In the genomic region with DNA sequence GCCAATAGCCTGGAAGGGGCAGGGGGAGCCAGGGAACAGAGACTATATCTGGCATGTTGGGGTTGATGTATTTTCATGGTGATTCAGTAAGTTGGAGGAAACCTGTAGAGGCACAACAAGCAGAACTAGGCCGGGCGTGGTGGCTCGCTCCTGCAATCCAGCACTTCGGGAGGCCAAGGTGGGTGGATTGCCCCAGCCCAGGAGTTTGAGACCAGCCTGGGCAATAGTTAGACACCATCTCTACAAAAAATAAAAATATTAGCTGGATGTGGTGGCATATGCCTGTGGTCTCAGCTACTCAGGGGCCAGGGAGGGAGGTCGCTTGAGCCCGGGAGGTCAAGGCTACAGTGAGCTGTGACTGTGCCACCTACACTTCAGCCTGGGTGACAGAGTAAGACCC, we compare ENCODE assay signal across 40 cellular contexts. TPM values are rescaled to one million over a fixed set of nuclear protein-coding genes. Genes with fewer than 3 reads are reported as not detected.
DNase-seq lines count a peak whose midpoint lies in the region; ATAC-seq, FAIRE-seq and TF ChIP-seq lines count a peak whose summit lies in the region.
"Had no signal": no experiment of that assay in that cellular context is flagged by ENCODE, and none has a peak within 500 bp of the region (broad histone marks: within the 10 kb centered on the region; RNA-seq: fewer than 3 reads in every experiment).

No MANE protein-coding gene starts in this region.

- CTCF ChIA-PET in HepG2 (lab: Yijun Ruan, JAX; ENCODE audit: low intra/inter-chr PET ratio, low total read pairs): no interaction called here

- no peak overlapping the region for H3K4me3 ChIP-seq in right atrium auricular region
- no peak overlapping the region for H3K4me3 ChIP-seq in epithelial cell of esophagus (ENCODE audit: low read length)
- no peak overlapping the region for H3K4me3 ChIP-seq in HepG2 (replicated peaks in 1 of 3; ENCODE audit: insufficient read depth in 1 of 3, low read depth in 2 of 3, low read length in 3 of 3)
- H3K4me3 ChIP-seq: A549; BLaER1; BLaER1 treated with 17β-estradiol and CSF1 and Interleukin-3, amounts not matched to agents 10 nM and 100 nM had no signal

- TF ChIP-seq EP300 in HepG2 (IDR thresholded peaks at IDR 0.05; ENCODE audit: low read depth in 2 of 2, low read length in 2 of 2) (no peak), HepG2 (CRISPR knock-in tag; IDR thresholded peaks at IDR 0.05; ENCODE audit: borderline replicate concordance) (no peak)

- WGBS in HepG2 (ENCODE audit: low lambda C conversion rate): 96% methylated on average over 6 of the region's 6 CpGs

- BruUV-seq in HepG2 (replicated peaks; lab: Mats Ljungman, UMichigan): no TSS peak

- peak overlapping the region; percentile 20 for H3K27ac Mint-ChIP-seq in stimulated activated effector memory CD8-positive, alpha-beta T cell treated with anti-CD3 and anti-CD28 coated beads, Interleukin-12 subunit alpha, Interleukin-12 subunit beta, amount 100 ng/mL, for 72 hours
- H3K27ac Mint-ChIP-seq: B cell; CD4-positive, alpha-beta memory T cell; CD4-positive, alpha-beta T cell; CD4-positive, CD25-positive, alpha-beta regulatory T cell; CD8-positive, alpha-beta memory T cell; CD8-positive, alpha-beta T cell had no signal

- peaks cover 47% of the 10 kb centered on the region for H3K36me3 Mint-ChIP-seq in stimulated activated effector memory CD8-positive, alpha-beta T cell treated with anti-CD3 and anti-CD28 coated beads, Interleukin-12 subunit alpha, Interleukin-12 subunit beta, amount 100 ng/mL, for 72 hours

- ATAC-seq in stimulated activated effector memory CD8-positive, alpha-beta T cell treated with anti-CD3 and anti-CD28 coated beads, Interleukin-12 subunit alpha, Interleukin-12 subunit beta, amount 100 ng/mL, for 72 hours: no peak
- no peak for ATAC-seq in HG03095 (IDR thresholded peaks at IDR 0.05; ENCODE audit: unreplicated experiment)
- ATAC-seq in HepG2: no peak
- ATAC-seq: A549; CD8-positive, alpha-beta T cell had no signal

- FAIRE-seq in HepG2 (lab: Jason Lieb, UNC): no peak
- FAIRE-seq: A204.1, A549, D721Med had no signal

- no peak overlapping the region for H3K4me2 ChIP-seq in HepG2 (ENCODE audit: low read depth, low read length)
- H3K4me2 ChIP-seq: A549; BLaER1; BLaER1 treated with 17β-estradiol and CSF1 and Interleukin-3, amounts not matched to agents 10 nM and 100 nM had no signal

- H3K79me2 ChIP-seq in HepG2 (ENCODE audit: insufficient read depth, low read length): no peaks in the 10 kb centered on the region

- H3K9me3 ChIP-seq in right atrium auricular region: no peaks in the 10 kb centered on the region
- H3K9me3 ChIP-seq in HepG2 (ENCODE audit: low read length): no peaks in the 10 kb centered on the region
- H3K9me3 ChIP-seq: A549; BE2C; BLaER1; BLaER1 treated with 17β-estradiol and CSF1 and Interleukin-3, amounts not matched to agents 10 nM and 100 nM; Caco-2 had no signal

- POLR2A ChIA-PET in HepG2 (lab: Yijun Ruan, JAX): no interaction called here

- H3K36me3 ChIP-seq in right atrium auricular region: peaks cover 20% of the 10 kb centered on the region
- no peaks in the 10 kb centered on the region; a peak in 2 of 5 replicates for H3K36me3 ChIP-seq in HepG2 (replicated peaks in 1 of 2; ENCODE audit: control insufficient read depth in 1 of 2, insufficient read depth in 2 of 2, low read length in 2 of 2)
- H3K36me3 ChIP-seq: BE2C had no signal

- H3K9me3 Mint-ChIP-seq in stimulated activated effector memory CD8-positive, alpha-beta T cell treated with anti-CD3 and anti-CD28 coated beads, Interleukin-12 subunit alpha, Interleukin-12 subunit beta, amount 100 ng/mL, for 72 hours: no peaks in the 10 kb centered on the region
- H3K9me3 Mint-ChIP-seq: CD4-positive, alpha-beta memory T cell; CD4-positive, alpha-beta T cell; CD8-positive, alpha-beta memory T cell; CD8-positive, alpha-beta T cell had no signal

- H3K4me1 ChIP-seq in right atrium auricular region: peaks cover 0 to 14% of the 10 kb centered on the region in 2 donors
- H3K4me1 ChIP-seq in HepG2 (ENCODE audit: insufficient read depth, low read length): peaks cover 23% of the 10 kb centered on the region
- H3K4me1 ChIP-seq: A549, BE2C, BLaER1, Caco-2 had no signal

- no peak overlapping the region for H3K4me3 Mint-ChIP-seq in stimulated activated effector memory CD8-positive, alpha-beta T cell treated with anti-CD3 and anti-CD28 coated beads, Interleukin-12 subunit alpha, Interleukin-12 subunit beta, amount 100 ng/mL, for 72 hours
- H3K4me3 Mint-ChIP-seq: B cell; CD14-positive monocyte; CD4-positive, alpha-beta memory T cell; CD4-positive, alpha-beta T cell; CD4-positive, CD25-positive, alpha-beta regulatory T cell; CD8-positive, alpha-beta memory T cell; CD8-positive, alpha-beta T cell had no signal

- no peaks in the 10 kb centered on the region for H3K27me3 ChIP-seq in right atrium auricular region
- no peaks in the 10 kb centered on the region for H3K27me3 ChIP-seq in HepG2 (ENCODE audit: control insufficient read depth in 1 of 2, insufficient read depth in 2 of 2, low read length in 2 of 2)
- H3K27me3 ChIP-seq: BE2C; BLaER1; BLaER1 treated with 17β-estradiol and CSF1 and Interleukin-3, amounts not matched to agents 10 nM and 100 nM had no signal

- peak; percentile 51 for DNase-seq in cardiac septum (ENCODE audit: low spot score)
- DNase-seq in right atrium auricular region (ENCODE audit: low spot score): no peak
- DNase-seq in epithelial cell of esophagus (ENCODE audit: low read depth): peak; percentile 10
- peak; percentile 76 for DNase-seq in mesenteric fat pad (ENCODE audit: low spot score)
- no peak for DNase-seq in stimulated activated effector memory CD8-positive, alpha-beta T cell treated with anti-CD3 and anti-CD28 coated beads, Interleukin-12 subunit alpha, Interleukin-12 subunit beta, amount 100 ng/mL, for 72 hours (ENCODE audit: low spot score in 2 of 2)
- no peak for DNase-seq in HepG2 (ENCODE audit: low spot score)
- no peak for DNase-seq in NCI-H69 (lab: John Stamatoyannopoulos, UW)
- DNase-seq: 8988T; ACHN; AML-193; BE2C; C1 segment of cervical spinal cord; Caco-2; Calu3; CD4-positive, alpha-beta memory T cell; CD4-positive, alpha-beta T cell; CD4-positive, CD25-positive, alpha-beta regulatory T cell; CD8-positive, alpha-beta memory T cell; CD8-positive, alpha-beta T cell; COR-L47; DMS 273 treated with DMSO at 0.1 percent for 48 hours; DMS153; DMS53; DMS79; DMS79 treated with DMSO at 0.1 percent for 48 hours; DND-41; EL had no signal

- TF ChIP-seq CTCF in right atrium auricular region (IDR thresholded peaks at IDR 0.05) (no peak), epithelial cell of esophagus (IDR thresholded peaks at IDR 0.05; ENCODE audit: insufficient read depth, low read depth, low read length, missing control alignments) (no peak), HepG2 (CRISPR knock-in tag; IDR thresholded peaks at IDR 0.05) (no peak)

- no peaks in the 10 kb centered on the region for H3K4me1 Mint-ChIP-seq in stimulated activated effector memory CD8-positive, alpha-beta T cell treated with anti-CD3 and anti-CD28 coated beads, Interleukin-12 subunit alpha, Interleukin-12 subunit beta, amount 100 ng/mL, for 72 hours
- H3K4me1 Mint-ChIP-seq: CD8-positive, alpha-beta memory T cell had no signal

- H3K27ac ChIP-seq in right atrium auricular region: no peak overlapping the region
- no peak overlapping the region for H3K27ac ChIP-seq in HepG2 (ENCODE audit: extremely low read length, insufficient read depth, low read length)
- H3K27ac ChIP-seq: 22Rv1; A549; BLaER1; BLaER1 treated with 17β-estradiol and CSF1 and Interleukin-3, amounts not matched to agents 10 nM and 100 nM; C4-2B had no signal

- no peak overlapping the region for H3K9ac ChIP-seq in HepG2 (ENCODE audit: insufficient read depth, low read depth, low read length)
- H3K9ac ChIP-seq: BLaER1; BLaER1 treated with 17β-estradiol and CSF1 and Interleukin-3, amounts not matched to agents 10 nM and 100 nM had no signal

- no peaks in the 10 kb centered on the region for H4K20me1 ChIP-seq in HepG2 (ENCODE audit: insufficient read depth, low read length)
- H4K20me1 ChIP-seq: BLaER1; BLaER1 treated with 17β-estradiol and CSF1 and Interleukin-3, amounts not matched to agents 10 nM and 100 nM had no signal

- intact Hi-C loops in cardiac septum (cut with DNase I): no loop called here
- intact Hi-C loops in HepG2 (cut with micrococcal nuclease; ENCODE audit: unreplicated experiment): no loop called here

- in situ Hi-C loops in HepG2 (cut with HindIII; ENCODE audit: extremely low pct_ligation_motif_present, low pct_unique_long_range_greater_than_20kb): no loop called here

- no peak for TF ChIP-seq POLR2A in HepG2 (IDR thresholded peaks at IDR 0.05; ENCODE audit: insufficient read depth in 1 of 2, low read depth in 2 of 2, low read length in 2 of 2)

- no peak for TF ChIP-seq RAD21 in HepG2 (CRISPR knock-in tag; IDR thresholded peaks at IDR 0.05)

- no peak overlapping the region for H2AFZ ChIP-seq in HepG2 (ENCODE audit: low read length)

RNA-seq across cellular contexts. Expression of a gene that starts 10.1 kb away (rescaled TPM):
- total RNA-seq in cardiac septum (0.35 TPM), right atrium auricular region (under 1 TPM; 0.22 to 0.24 TPM), mesenteric fat pad (0.93 TPM), HepG2 (2016; rRNA removed; fragmentation: Illumina TruSeq; extraction: Trizol) (0.18 and 0.60 TPM in 2 replicates)
- total RNA-seq in HepG2 (2016; cell fraction: cytosol; rRNA removed; fragmentation: Illumina TruSeq; extraction: Trizol; ENCODE audit: low read depth): 1.0 and 1.3 TPM in 2 replicates
- 0.36 and 0.52 TPM in 2 replicates for total RNA-seq in HepG2 (2016; cell fraction: insoluble cytoplasmic fraction; rRNA removed; fragmentation: Illumina TruSeq; extraction: Trizol)
- 0.45 and 0.46 TPM in 2 replicates for total RNA-seq in HepG2 (2016; cell fraction: membrane; rRNA removed; fragmentation: Illumina TruSeq; extraction: Trizol)
- total RNA-seq in HepG2 (2016; cell fraction: nucleus; rRNA removed; fragmentation: Illumina TruSeq; extraction: Trizol): 1.3 and 2.2 TPM in 2 replicates
- polyA plus RNA-seq in HepG2 (2011; rRNA removed): 1.5 and 1.7 TPM in 2 replicates
- 0.90 and 1.3 TPM in 2 replicates for polyA plus RNA-seq in HepG2 (2011; cell fraction: cytosol; rRNA removed)
- polyA plus RNA-seq in HepG2 (2011; cell fraction: nucleus; rRNA removed): 5.9 and 6.6 TPM in 2 replicates
- 1.0 and 1.1 TPM in 2 replicates for polyA plus RNA-seq in HepG2 (2012)
- polyA plus RNA-seq in HepG2 (2016; cell fraction: cytosol; fragmentation: Illumina TruSeq; extraction: Trizol; ENCODE audit: low read depth): 0.27 and 0.43 TPM in 2 replicates
- 0.28 and 0.33 TPM in 2 replicates for polyA plus RNA-seq in HepG2 (2016; cell fraction: insoluble cytoplasmic fraction; fragmentation: Illumina TruSeq; extraction: Trizol; ENCODE audit: low read depth)
- 0.42 and 0.57 TPM in 2 replicates for polyA plus RNA-seq in HepG2 (2016; cell fraction: membrane; fragmentation: Illumina TruSeq; extraction: Trizol; ENCODE audit: low read depth)
- polyA plus RNA-seq in HepG2 (2016; cell fraction: nucleus; fragmentation: Illumina TruSeq; extraction: Trizol; ENCODE audit: insufficient read depth, low read depth): 2.9 and 3.2 TPM in 2 replicates
- 0.26 and 1.5 TPM in 2 replicates for polyA minus RNA-seq in HepG2 (2011; rRNA and poly(A)+ RNA removed; ENCODE audit: low replicate concordance)
- polyA minus RNA-seq in HepG2 (2011; cell fraction: cytosol; rRNA and poly(A)+ RNA removed): 2.2 and 2.5 TPM in 2 replicates
- 1.2 and 1.3 TPM in 2 replicates for polyA minus RNA-seq in HepG2 (2011; cell fraction: nucleus; rRNA and poly(A)+ RNA removed)
- total RNA-seq: A172 had no signal
- polyA plus RNA-seq: CD8-positive, alpha-beta memory T cell had no signal

RNA-seq across cellular contexts. Expression of a gene that starts 44.9 kb away (rescaled TPM):
- total RNA-seq in cardiac septum (4.4 TPM), right atrium auricular region (1 to 10 TPM; 1.8 to 5.6 TPM), mesenteric fat pad (26.1 TPM), HepG2 (2016; rRNA removed; fragmentation: Illumina TruSeq; extraction: Trizol) (1.0 and 2.7 TPM in 2 replicates)
- 0.51 and 0.97 TPM in 2 replicates for total RNA-seq in HepG2 (2016; cell fraction: cytosol; rRNA removed; fragmentation: Illumina TruSeq; extraction: Trizol; ENCODE audit: low read depth)
- 0.62 and 3.0 TPM in 2 replicates for total RNA-seq in HepG2 (2016; cell fraction: insoluble cytoplasmic fraction; rRNA removed; fragmentation: Illumina TruSeq; extraction: Trizol)
- total RNA-seq in HepG2 (2016; cell fraction: membrane; rRNA removed; fragmentation: Illumina TruSeq; extraction: Trizol): 0.87 and 1.1 TPM in 2 replicates
- 3.1 and 5.3 TPM in 2 replicates for total RNA-seq in HepG2 (2016; cell fraction: nucleus; rRNA removed; fragmentation: Illumina TruSeq; extraction: Trizol)
- 6.7 and 8.8 TPM in 2 replicates for polyA plus RNA-seq in HepG2 (2011; rRNA removed)
- 1.8 and 2.0 TPM in 2 replicates for polyA plus RNA-seq in HepG2 (2011; cell fraction: cytosol; rRNA removed)
- 38.3 and 42.2 TPM in 2 replicates for polyA plus RNA-seq in HepG2 (2011; cell fraction: nucleus; rRNA removed)
- polyA plus RNA-seq in HepG2 (2012): 2.6 and 2.7 TPM in 2 replicates
- 0.37 and 0.49 TPM in 2 replicates for polyA plus RNA-seq in HepG2 (2016; cell fraction: cytosol; fragmentation: Illumina TruSeq; extraction: Trizol; ENCODE audit: low read depth)
- polyA plus RNA-seq in HepG2 (2016; cell fraction: insoluble cytoplasmic fraction; fragmentation: Illumina TruSeq; extraction: Trizol; ENCODE audit: low read depth): 0.70 and 1.9 TPM in 2 replicates
- polyA plus RNA-seq in HepG2 (2016; cell fraction: membrane; fragmentation: Illumina TruSeq; extraction: Trizol; ENCODE audit: low read depth): 0.30 and 0.79 TPM in 2 replicates
- polyA plus RNA-seq in HepG2 (2016; cell fraction: nucleus; fragmentation: Illumina TruSeq; extraction: Trizol; ENCODE audit: insufficient read depth, low read depth): 10.8 and 15.7 TPM in 2 replicates
- polyA minus RNA-seq in HepG2 (2011; rRNA and poly(A)+ RNA removed; ENCODE audit: low replicate concordance): 1.2 and 11.3 TPM in 2 replicates
- 1.8 and 2.0 TPM in 2 replicates for polyA minus RNA-seq in HepG2 (2011; cell fraction: cytosol; rRNA and poly(A)+ RNA removed)
- polyA minus RNA-seq in HepG2 (2011; cell fraction: nucleus; rRNA and poly(A)+ RNA removed): 12.0 and 16.5 TPM in 2 replicates

RNA-seq across cellular contexts. Expression of a gene that starts 46.0 kb away (rescaled TPM):
- total RNA-seq in cardiac septum (not detected), right atrium auricular region (1 to 10 TPM in 1 of 2 donors, not detected in 1; 2.4 TPM), mesenteric fat pad (not detected), HepG2 (2016; rRNA removed; fragmentation: Illumina TruSeq; extraction: Trizol) (0.77 TPM in 1 of 2 replicates, not detected in the other)
- total RNA-seq in HepG2 (2016; cell fraction: cytosol; rRNA removed; fragmentation: Illumina TruSeq; extraction: Trizol; ENCODE audit: low read depth): 0.91 and 2.1 TPM in 2 replicates
- 0.93 TPM in 1 of 2 replicates, not detected in the other for total RNA-seq in HepG2 (2016; cell fraction: insoluble cytoplasmic fraction; rRNA removed; fragmentation: Illumina TruSeq; extraction: Trizol)
- 2.0 and 2.1 TPM in 2 replicates for total RNA-seq in HepG2 (2016; cell fraction: membrane; rRNA removed; fragmentation: Illumina TruSeq; extraction: Trizol)
- 0.91 and 2.1 TPM in 2 replicates for total RNA-seq in HepG2 (2016; cell fraction: nucleus; rRNA removed; fragmentation: Illumina TruSeq; extraction: Trizol)
- not detected in 2 replicates for polyA plus RNA-seq in HepG2 (2011; rRNA removed)
- 0.25 TPM in 1 of 2 replicates, not detected in the other for polyA plus RNA-seq in HepG2 (2011; cell fraction: cytosol; rRNA removed)
- polyA plus RNA-seq in HepG2 (2011; cell fraction: nucleus; rRNA removed): 0.55 and 1.4 TPM in 2 replicates
- not detected in 2 replicates for polyA plus RNA-seq in HepG2 (2012)
- polyA plus RNA-seq in HepG2 (2016; cell fraction: cytosol; fragmentation: Illumina TruSeq; extraction: Trizol; ENCODE audit: low read depth): not detected in 2 replicates
- not detected in 2 replicates for polyA plus RNA-seq in HepG2 (2016; cell fraction: insoluble cytoplasmic fraction; fragmentation: Illumina TruSeq; extraction: Trizol; ENCODE audit: low read depth)
- polyA plus RNA-seq in HepG2 (2016; cell fraction: membrane; fragmentation: Illumina TruSeq; extraction: Trizol; ENCODE audit: low read depth): not detected in 2 replicates
- not detected in 2 replicates for polyA plus RNA-seq in HepG2 (2016; cell fraction: nucleus; fragmentation: Illumina TruSeq; extraction: Trizol; ENCODE audit: insufficient read depth, low read depth)
- 3.7 TPM in 1 of 2 replicates, not detected in the other for polyA minus RNA-seq in HepG2 (2011; rRNA and poly(A)+ RNA removed; ENCODE audit: low replicate concordance)
- polyA minus RNA-seq in HepG2 (2011; cell fraction: cytosol; rRNA and poly(A)+ RNA removed): 0.88 TPM in 1 of 2 replicates, not detected in the other
- polyA minus RNA-seq in HepG2 (2011; cell fraction: nucleus; rRNA and poly(A)+ RNA removed): 3.4 and 10.9 TPM in 2 replicates
- total RNA-seq: A172, Caco-2, Daoy had no signal
- polyA plus RNA-seq: AG04450; CD8-positive, alpha-beta memory T cell had no signal

RNA-seq across cellular contexts. Expression of a gene that starts 53.0 kb away (rescaled TPM):
- total RNA-seq in cardiac septum (8.4 TPM), right atrium auricular region (10 to 100 TPM in 1 of 2 donors, 1 to 10 TPM in 1; 9.1 to 10.8 TPM), mesenteric fat pad (78.0 TPM), HepG2 (2016; rRNA removed; fragmentation: Illumina TruSeq; extraction: Trizol) (4.5 and 9.8 TPM in 2 replicates)
- total RNA-seq in HepG2 (2016; cell fraction: cytosol; rRNA removed; fragmentation: Illumina TruSeq; extraction: Trizol; ENCODE audit: low read depth): 10.4 and 10.6 TPM in 2 replicates
- total RNA-seq in HepG2 (2016; cell fraction: insoluble cytoplasmic fraction; rRNA removed; fragmentation: Illumina TruSeq; extraction: Trizol): 3.0 and 11.4 TPM in 2 replicates
- 7.7 and 8.3 TPM in 2 replicates for total RNA-seq in HepG2 (2016; cell fraction: membrane; rRNA removed; fragmentation: Illumina TruSeq; extraction: Trizol)
- total RNA-seq in HepG2 (2016; cell fraction: nucleus; rRNA removed; fragmentation: Illumina TruSeq; extraction: Trizol): 14.5 and 18.3 TPM in 2 replicates
- 16.9 and 23.4 TPM in 2 replicates for polyA plus RNA-seq in HepG2 (2011; rRNA removed)
- polyA plus RNA-seq in HepG2 (2011; cell fraction: cytosol; rRNA removed): 7.7 and 8.3 TPM in 2 replicates
- polyA plus RNA-seq in HepG2 (2011; cell fraction: nucleus; rRNA removed): 101 and 106 TPM in 2 replicates
- polyA plus RNA-seq in HepG2 (2012): 4.3 and 8.5 TPM in 2 replicates
- 2.2 and 2.4 TPM in 2 replicates for polyA plus RNA-seq in HepG2 (2016; cell fraction: cytosol; fragmentation: Illumina TruSeq; extraction: Trizol; ENCODE audit: low read depth)
- polyA plus RNA-seq in HepG2 (2016; cell fraction: insoluble cytoplasmic fraction; fragmentation: Illumina TruSeq; extraction: Trizol; ENCODE audit: low read depth): 5.2 and 6.6 TPM in 2 replicates
- polyA plus RNA-seq in HepG2 (2016; cell fraction: membrane; fragmentation: Illumina TruSeq; extraction: Trizol; ENCODE audit: low read depth): 3.1 and 3.6 TPM in 2 replicates
- polyA plus RNA-seq in HepG2 (2016; cell fraction: nucleus; fragmentation: Illumina TruSeq; extraction: Trizol; ENCODE audit: insufficient read depth, low read depth): 41.8 and 43.4 TPM in 2 replicates
- 10.1 and 27.4 TPM in 2 replicates for polyA minus RNA-seq in HepG2 (2011; rRNA and poly(A)+ RNA removed; ENCODE audit: low replicate concordance)
- 5.1 and 11.4 TPM in 2 replicates for polyA minus RNA-seq in HepG2 (2011; cell fraction: cytosol; rRNA and poly(A)+ RNA removed)
- 37.5 and 48.6 TPM in 2 replicates for polyA minus RNA-seq in HepG2 (2011; cell fraction: nucleus; rRNA and poly(A)+ RNA removed)

Comparison
In these comparisons a context has a peak if more than half of its experiments do, and no peak if none do; other contexts are left out.
1. DNase-seq: peak in cardiac septum (single experiment), epithelial cell of esophagus (single experiment) and mesenteric fat pad (single experiment); none in right atrium auricular region (single experiment), stimulated activated effector memory CD8-positive, alpha-beta T cell treated with anti-CD3 and anti-CD28 coated beads, Interleukin-12 subunit alpha, Interleukin-12 subunit beta, amount 100 ng/mL, for 72 hours (0 of 2), HepG2 (single experiment) and NCI-H69 (single experiment).